30 cellular contexts compared by ENCODE assay signal in genomic region chr1:241742084-241742483, GRCh38.
"Had no signal": no experiment of that assay in that cellular context is flagged by ENCODE, and none has a peak within 500 bp of the region (broad histone marks: within the 10 kb centered on the region; RNA-seq: fewer than 3 reads in every experiment).

No MANE protein-coding gene starts in this region.

- DNase-seq: Kasumi-1, MG63, NCI-H1048, NCI-H1092 treated with DMSO at 0.1 percent for 48 hours, NCI-H1105 treated with DMSO at 0.1 percent for 48 hours, NCI-H1436, NCI-H146, NCI-H1694, NCI-H187, NCI-H1930, NCI-H2029 treated with DMSO at 0.1 percent for 48 hours, NCI-H2081 treated with DMSO at 0.1 percent for 48 hours, NCI-H2107, NCI-H2171, NCI-H226, NCI-H446, NCI-H524, NCI-H526, NCI-H69, NCI-H748 treated with DMSO at 0.1 percent for 48 hours, NCI-H82, PC-9, SHP77, SIG-M5, SJCRH30, T-cell had no signal

- H3K4me3 ChIP-seq: MG63, PC-9, SJCRH30, SK-N-MC had no signal

- ATAC-seq: Panc1, Right ventricle myocardium inferior, SK-N-SH treated with all-trans-retinoic acid at 6 μM for 48 hours, T-cell had no signal
